Comparison of ENCODE assay signal across 30 cellular contexts in genomic region chr6:151783692-151784091, GRCh38. TPM values are rescaled to one million over a fixed set of nuclear protein-coding genes. Genes with fewer than 3 reads are reported as not detected.
A peak's percentile ranks its signal among the peaks of the same experiment; 100 is the strongest.
DNase-seq lines count a peak whose midpoint lies in the region; ATAC-seq, FAIRE-seq and TF ChIP-seq lines count a peak whose summit lies in the region.
"Had no signal": no experiment of that assay in that cellular context is flagged by ENCODE, and none has a peak within 500 bp of the region (broad histone marks: within the 10 kb centered on the region; RNA-seq: fewer than 3 reads in every experiment).

No MANE protein-coding gene starts in this region.

- peaks cover 13% of the 10 kb centered on the region for H3K27me3 Mint-ChIP-seq in activated naive CD8-positive, alpha-beta T cell treated with anti-CD3 and anti-CD28 coated beads for 36 hours

- H3K36me3 Mint-ChIP-seq in activated naive CD8-positive, alpha-beta T cell treated with anti-CD3 and anti-CD28 coated beads for 36 hours, result no peaks in the 10 kb centered on the region
- H3K36me3 Mint-ChIP-seq: CD14-positive monocyte; CD4-positive, alpha-beta memory T cell; CD4-positive, CD25-positive, alpha-beta regulatory T cell had no signal

- H4K20me1 ChIP-seq in HepG2 (ENCODE audit: insufficient read depth, low read length), result no peaks in the 10 kb centered on the region
- no peaks in the 10 kb centered on the region for H4K20me1 ChIP-seq in PC-3 (ENCODE audit: low read length)
- no peaks in the 10 kb centered on the region for H4K20me1 ChIP-seq in K562 (replicated peaks; ENCODE audit: control insufficient read depth, insufficient read depth, low read length)
- H4K20me1 ChIP-seq: BLaER1 had no signal

- no peaks in the 10 kb centered on the region for H3K9me1 ChIP-seq in K562 (ENCODE audit: control insufficient read depth, insufficient read depth, low read length)

- no peaks in the 10 kb centered on the region for H3K4me1 ChIP-seq in HepG2 (ENCODE audit: insufficient read depth, low read length)
- no peaks in the 10 kb centered on the region for H3K4me1 ChIP-seq in right lobe of liver
- peaks cover 4% of the 10 kb centered on the region for H3K4me1 ChIP-seq in PC-3 (ENCODE audit: insufficient read depth, low read length)
- no peaks in the 10 kb centered on the region for H3K4me1 ChIP-seq in K562 (replicated peaks in 1 of 2; ENCODE audit: control insufficient read depth in 2 of 2, insufficient read depth in 2 of 2, low read length in 2 of 2)
- H3K4me1 ChIP-seq: BE2C, BLaER1 had no signal

- TF ChIP-seq CTCF in HepG2 (CRISPR knock-in tag; IDR thresholded peaks at IDR 0.05), result no peak
- TF ChIP-seq CTCF in right lobe of liver (IDR thresholded peaks at IDR 0.05), result no peak
- no peak for TF ChIP-seq CTCF in PC-3 (conservative IDR thresholded peaks at IDR 0.05; ENCODE audit: low read depth, low read length)
- no peak for TF ChIP-seq CTCF in K562 (IDR thresholded peaks at IDR 0.05 in 2 of 3, conservative IDR thresholded peaks at IDR 0.05 in 1 of 3; ENCODE audit: insufficient read depth in 2 of 3, low read depth in 1 of 3, low read length in 3 of 3)
- TF ChIP-seq CTCF in GM13976 (IDR thresholded peaks at IDR 0.05; ENCODE audit: borderline replicate concordance, control extremely low read depth, extremely low read depth, insufficient read depth, missing control alignments), result no peak

- no TSS peak for BruUV-seq in HepG2 (replicated peaks; lab: Mats Ljungman, UMichigan)
- no TSS peak for BruUV-seq in PC-3 (replicated peaks; lab: Mats Ljungman, UMichigan)
- BruUV-seq in K562 (replicated peaks; lab: Mats Ljungman, UMichigan), result no TSS peak

- no peaks in the 10 kb centered on the region for H3K9me3 Mint-ChIP-seq in activated naive CD8-positive, alpha-beta T cell treated with anti-CD3 and anti-CD28 coated beads for 36 hours

- H3K36me3 ChIP-seq in HepG2 (replicated peaks in 1 of 2; ENCODE audit: control insufficient read depth in 1 of 2, insufficient read depth in 2 of 2, low read length in 2 of 2) (no peaks in the 10 kb centered on the region), right lobe of liver (no peaks in the 10 kb centered on the region), PC-3 (ENCODE audit: low read depth, low read length) (no peaks in the 10 kb centered on the region), K562 (ENCODE audit: control insufficient read depth, insufficient read depth, low read length) (no peaks in the 10 kb centered on the region)
- H3K36me3 ChIP-seq: BE2C, BLaER1 had no signal

- no peaks in the 10 kb centered on the region for H3K9me3 ChIP-seq in HepG2 (ENCODE audit: low read length)
- no peaks in the 10 kb centered on the region for H3K9me3 ChIP-seq in right lobe of liver
- no peaks in the 10 kb centered on the region for H3K9me3 ChIP-seq in PC-3 (ENCODE audit: low read length)
- H3K9me3 ChIP-seq in K562 (replicated peaks; ENCODE audit: control insufficient read depth, insufficient read depth, low read depth, low read length), result no peaks in the 10 kb centered on the region
- H3K9me3 ChIP-seq: BE2C had no signal

- H3K4me3 Mint-ChIP-seq in activated naive CD8-positive, alpha-beta T cell treated with anti-CD3 and anti-CD28 coated beads for 36 hours, result no peak overlapping the region
- H3K4me3 Mint-ChIP-seq: CD14-positive monocyte; CD4-positive, alpha-beta memory T cell; CD4-positive, CD25-positive, alpha-beta regulatory T cell; CD8-positive, alpha-beta memory T cell had no signal

- no peak overlapping the region for H3K27ac Mint-ChIP-seq in activated naive CD8-positive, alpha-beta T cell treated with anti-CD3 and anti-CD28 coated beads for 36 hours
- H3K27ac Mint-ChIP-seq: CD14-positive monocyte; CD4-positive, alpha-beta memory T cell; CD4-positive, CD25-positive, alpha-beta regulatory T cell had no signal

- no peak overlapping the region for H3K27ac ChIP-seq in HepG2 (ENCODE audit: extremely low read length, insufficient read depth, low read length)
- no peak overlapping the region for H3K27ac ChIP-seq in right lobe of liver
- no peak overlapping the region for H3K27ac ChIP-seq in PC-3 (ENCODE audit: low read length)
- H3K27ac ChIP-seq in K562 (ENCODE audit: extremely low read depth, low read depth, low read length), result no peak overlapping the region
- H3K27ac ChIP-seq: 22Rv1, BLaER1 had no signal

- H3K79me2 ChIP-seq in HepG2 (ENCODE audit: insufficient read depth, low read length) (no peaks in the 10 kb centered on the region), PC-3 (ENCODE audit: low read length) (no peaks in the 10 kb centered on the region), K562 (ENCODE audit: control insufficient read depth, insufficient read depth, low read length) (no peaks in the 10 kb centered on the region)

- FAIRE-seq in HepG2 (lab: Jason Lieb, UNC), result no peak
- FAIRE-seq in K562 (lab: Jason Lieb, UNC), result no peak
- FAIRE-seq: GM12878, GM12892, GM19239 had no signal

- H2AFZ ChIP-seq in HepG2 (ENCODE audit: low read length) (no peak overlapping the region), PC-3 (ENCODE audit: low read length) (no peak overlapping the region), K562 (ENCODE audit: low read depth, low read length) (no peak overlapping the region)

- TF ChIP-seq EP300 in HepG2 (IDR thresholded peaks at IDR 0.05; ENCODE audit: low read depth in 2 of 2, low read length in 2 of 2) (no peak), HepG2 (CRISPR knock-in tag; IDR thresholded peaks at IDR 0.05; ENCODE audit: borderline replicate concordance) (no peak), K562 (IDR thresholded peaks at IDR 0.05; ENCODE audit: low read length) (no peak)

- DNase-seq in HepG2 (ENCODE audit: low spot score) (no peak), right lobe of liver (no peak), PC-3 (peak; percentile 35), K562 (ENCODE audit: extremely low read depth in 1 of 4, low spot score in 3 of 4) (no peak), GM13976 (ENCODE audit: low spot score) (no peak)
- DNase-seq in activated naive CD8-positive, alpha-beta T cell treated with anti-CD3 and anti-CD28 coated beads for 36 hours, result no peak
- DNase-seq: ACHN; BE2C; C1 segment of cervical spinal cord; CD4-positive, alpha-beta memory T cell; CD4-positive, CD25-positive, alpha-beta regulatory T cell; CD8-positive, alpha-beta memory T cell; COR-L47; DMS 273 treated with DMSO at 0.1 percent for 48 hours; DMS153; DMS53; DMS79; DND-41; EL; GDM1 had no signal

- intact Hi-C loops in HepG2 (cut with micrococcal nuclease; ENCODE audit: unreplicated experiment) (no loop called here), right lobe of liver (cut with DNase I) (no loop called here), PC-3 (cut with micrococcal nuclease) (no loop called here), K562 (cut with micrococcal nuclease) (no loop called here)

- H3K27me3 ChIP-seq in HepG2 (ENCODE audit: control insufficient read depth in 1 of 2, insufficient read depth in 2 of 2, low read length in 2 of 2), result no peaks in the 10 kb centered on the region
- no peaks in the 10 kb centered on the region for H3K27me3 ChIP-seq in right lobe of liver
- no peaks in the 10 kb centered on the region for H3K27me3 ChIP-seq in PC-3 (ENCODE audit: low read length)
- no peaks in the 10 kb centered on the region for H3K27me3 ChIP-seq in K562 (ENCODE audit: control insufficient read depth in 2 of 2, insufficient read depth in 2 of 2, low read length in 2 of 2)
- H3K27me3 ChIP-seq: BE2C, BLaER1 had no signal

- H3K4me1 Mint-ChIP-seq in activated naive CD8-positive, alpha-beta T cell treated with anti-CD3 and anti-CD28 coated beads for 36 hours, result no peaks in the 10 kb centered on the region
- H3K4me1 Mint-ChIP-seq: CD4-positive, alpha-beta memory T cell; CD4-positive, CD25-positive, alpha-beta regulatory T cell; CD8-positive, alpha-beta memory T cell had no signal

- H3K4me2 ChIP-seq in HepG2 (ENCODE audit: low read depth, low read length), result no peak overlapping the region
- H3K4me2 ChIP-seq in PC-3 (ENCODE audit: low read length), result no peak overlapping the region
- no peak overlapping the region for H3K4me2 ChIP-seq in K562 (ENCODE audit: insufficient read depth, low read length)
- H3K4me2 ChIP-seq: BLaER1 had no signal

- H3F3A ChIP-seq in PC-3 (ENCODE audit: low read length, unreplicated experiment), result no peaks in the 10 kb centered on the region

- no peaks in the 10 kb centered on the region for H3K9me2 ChIP-seq in PC-3 (replicated peaks; ENCODE audit: low read length)

- in situ Hi-C loops in HepG2 (cut with HindIII; ENCODE audit: extremely low pct_ligation_motif_present, low pct_unique_long_range_greater_than_20kb), result no loop called here
- in situ Hi-C loops in K562 (cut with MboI), result no loop called here
- in situ Hi-C loops in GM13976 (cut with MboI; ENCODE audit: low sequenced_read_pairs, unreplicated experiment), result no loop called here

- CTCF ChIA-PET in HepG2 (lab: Yijun Ruan, JAX; ENCODE audit: low intra/inter-chr PET ratio, low total read pairs), result no interaction called here
- CTCF ChIA-PET in PC-3 (lab: Charles Lee), result no interaction called here
- CTCF ChIA-PET in K562 (lab: Yijun Ruan, JAX; ENCODE audit: low intra/inter-chr PET ratio), result no interaction called here

- H3K9ac ChIP-seq in HepG2 (ENCODE audit: insufficient read depth, low read depth, low read length), result no peak overlapping the region
- no peak overlapping the region for H3K9ac ChIP-seq in PC-3 (ENCODE audit: low read length)
- H3K9ac ChIP-seq in K562 (ENCODE audit: insufficient read depth in 1 of 2, low read depth in 2 of 2, low read length in 2 of 2), result no peak overlapping the region
- H3K9ac ChIP-seq: BLaER1 had no signal

- POLR2A ChIA-PET in HepG2 (lab: Yijun Ruan, JAX), result no interaction called here
- POLR2A ChIA-PET in PC-3 (lab: Charles Lee; ENCODE audit: unreplicated experiment), result no interaction called here
- POLR2A ChIA-PET in K562 (lab: Yijun Ruan, JAX), result no interaction called here

- no peak for TF ChIP-seq POLR2A in HepG2 (IDR thresholded peaks at IDR 0.05; ENCODE audit: insufficient read depth in 1 of 2, low read depth in 2 of 2, low read length in 2 of 2)
- TF ChIP-seq POLR2A in right lobe of liver (IDR thresholded peaks at IDR 0.05), result no peak
- TF ChIP-seq POLR2A in K562 (conservative IDR thresholded peaks at IDR 0.05), result no peak

- TF ChIP-seq RAD21 in HepG2 (CRISPR knock-in tag; IDR thresholded peaks at IDR 0.05) (no peak), K562 (CRISPR knock-in tag; conservative IDR thresholded peaks at IDR 0.05 in 1 of 2, IDR thresholded peaks at IDR 0.05 in 1 of 2) (no peak)

- ATAC-seq in HepG2 (no peak), right lobe of liver (no peak), PC-3 (no peak), K562 (no peak)
- ATAC-seq: GM12878 had no signal

- WGBS in HepG2 (ENCODE audit: low lambda C conversion rate), result 30% methylated on average over 2 of the region's 2 CpGs
- WGBS in right lobe of liver (ENCODE audit: insufficient coverage, low coverage, low lambda C conversion rate, missing lambda C conversion rate), result 86% methylated on average over 2 of the region's 2 CpGs
- 0% methylated on average over 2 of the region's 2 CpGs for WGBS in K562 (ENCODE audit: insufficient coverage, low coverage, missing lambda C conversion rate)

- H3K4me3 ChIP-seq in HepG2 (replicated peaks in 1 of 3; ENCODE audit: insufficient read depth in 1 of 3, low read depth in 2 of 3, low read length in 3 of 3) (no peak overlapping the region), right lobe of liver (no peak overlapping the region), PC-3 (ENCODE audit: low read length) (no peak overlapping the region), K562 (no peak overlapping the region)
- H3K4me3 ChIP-seq: BLaER1, GM12878 had no signal

RNA-seq across cellular contexts. Expression of gene ESR1, which starts 23.8 kb away (rescaled TPM):
- total RNA-seq in HepG2 (2016; rRNA removed; fragmentation: Illumina TruSeq; extraction: Trizol) (not detected in 2 replicates), right lobe of liver (10 to 100 TPM in 4 of 6 experiments, 1 to 10 TPM in 2; 1.6 to 59.9 (median 18.6) TPM), PC-3 (2014; rRNA removed) (2.2 and 5.9 TPM in 2 replicates), K562 (2014; rRNA removed) (0.09 and 0.41 TPM in 2 replicates), K562 (2014; rRNA removed; fragmentation: Illumina TruSeq; extraction: Trizol) (0.10 and 0.22 TPM in 2 replicates), K562 (2015; rRNA removed; fragmentation: Illumina TruSeq; extraction: Trizol) (0.11 and 0.18 TPM in 2 replicates), K562 (2021) (0.27 and 0.31 TPM in 2 replicates)
- not detected in 2 replicates for total RNA-seq in HepG2 (2016; cell fraction: cytosol; rRNA removed; fragmentation: Illumina TruSeq; extraction: Trizol; ENCODE audit: low read depth)
- not detected in 2 replicates for total RNA-seq in HepG2 (2016; cell fraction: insoluble cytoplasmic fraction; rRNA removed; fragmentation: Illumina TruSeq; extraction: Trizol)
- total RNA-seq in HepG2 (2016; cell fraction: membrane; rRNA removed; fragmentation: Illumina TruSeq; extraction: Trizol), result not detected in 2 replicates
- total RNA-seq in HepG2 (2016; cell fraction: nucleus; rRNA removed; fragmentation: Illumina TruSeq; extraction: Trizol), result not detected in 2 replicates
- polyA plus RNA-seq in HepG2 (2011; rRNA removed) (not detected in 2 replicates), K562 (2011; rRNA removed) (not detected in 2 replicates), K562 (2014; fragmentation: Illumina TruSeq; extraction: Trizol) (0.03 and 0.04 TPM in 2 replicates), K562 (2014; fragmentation: Nextera tagmentation; extraction: Ambion mirVana) (under 1 TPM; 0.03 TPM), K562 (2014; rRNA removed) (0.07 and 0.55 TPM in 2 replicates)
- polyA plus RNA-seq in HepG2 (2011; cell fraction: cytosol; rRNA removed), result not detected in 2 replicates
- polyA plus RNA-seq in HepG2 (2011; cell fraction: nucleus; rRNA removed), result 0.07 TPM in 1 of 2 replicates, not detected in the other
- polyA plus RNA-seq in HepG2 (2012), result 0.04 and 0.07 TPM in 2 replicates
- not detected in 2 replicates for polyA plus RNA-seq in HepG2 (2016; cell fraction: cytosol; fragmentation: Illumina TruSeq; extraction: Trizol; ENCODE audit: low read depth)
- polyA plus RNA-seq in HepG2 (2016; cell fraction: insoluble cytoplasmic fraction; fragmentation: Illumina TruSeq; extraction: Trizol; ENCODE audit: low read depth), result not detected in 2 replicates
- not detected in 2 replicates for polyA plus RNA-seq in HepG2 (2016; cell fraction: membrane; fragmentation: Illumina TruSeq; extraction: Trizol; ENCODE audit: low read depth)
- polyA plus RNA-seq in HepG2 (2016; cell fraction: nucleus; fragmentation: Illumina TruSeq; extraction: Trizol; ENCODE audit: insufficient read depth, low read depth), result not detected in 2 replicates
- 0.56 TPM in 1 of 2 replicates, not detected in the other for polyA minus RNA-seq in HepG2 (2011; rRNA and poly(A)+ RNA removed; ENCODE audit: low replicate concordance)
- polyA minus RNA-seq in HepG2 (2011; cell fraction: cytosol; rRNA and poly(A)+ RNA removed), result not detected in 2 replicates
- not detected in 2 replicates for polyA minus RNA-seq in HepG2 (2011; cell fraction: nucleus; rRNA and poly(A)+ RNA removed)
- total RNA-seq in K562 (2011; cell fraction: chromatin; rRNA removed; ENCODE audit: low replicate concordance), result 0.12 TPM in 1 of 2 replicates, not detected in the other
- total RNA-seq in K562 (2011; cell fraction: nucleolus; rRNA removed), result 0.92 TPM in 1 of 2 replicates, not detected in the other
- total RNA-seq in K562 (2011; cell fraction: nucleoplasm; rRNA removed), result 0.22 TPM in 1 of 2 replicates, not detected in the other
- polyA plus RNA-seq in K562 (2011; cell fraction: cytosol; rRNA removed), result not detected in 2 replicates
- not detected in 2 replicates for polyA plus RNA-seq in K562 (2011; cell fraction: nucleus; rRNA removed)
- 0.09 and 0.18 TPM in 2 replicates for polyA plus RNA-seq in K562 (2012)
- not detected in 2 replicates for polyA minus RNA-seq in K562 (2011; rRNA and poly(A)+ RNA removed)
- not detected in 2 replicates for polyA minus RNA-seq in K562 (2011; cell fraction: cytosol; rRNA and poly(A)+ RNA removed)
- not detected in 2 replicates for polyA minus RNA-seq in K562 (2011; cell fraction: nucleus; rRNA and poly(A)+ RNA removed)
- total RNA-seq in activated naive CD8-positive, alpha-beta T cell treated with anti-CD3 and anti-CD28 coated beads for 36 hours, result 1 to 10 TPM in 1 of 2 experiments, under 1 TPM in 1; 0.45 to 1.1 TPM
- total RNA-seq: A172, A673, Daoy, G401 had no signal

Comparison
In these comparisons a context has a peak if more than half of its experiments do, and no peak if none do; other contexts are left out.
1. Of the 241 proteins assayed by ChIP-seq in both HepG2 and K562: peak only in HepG2: MAFK; only in K562: none; in both: MAFF; in neither: 239.